In the genomic region with DNA sequence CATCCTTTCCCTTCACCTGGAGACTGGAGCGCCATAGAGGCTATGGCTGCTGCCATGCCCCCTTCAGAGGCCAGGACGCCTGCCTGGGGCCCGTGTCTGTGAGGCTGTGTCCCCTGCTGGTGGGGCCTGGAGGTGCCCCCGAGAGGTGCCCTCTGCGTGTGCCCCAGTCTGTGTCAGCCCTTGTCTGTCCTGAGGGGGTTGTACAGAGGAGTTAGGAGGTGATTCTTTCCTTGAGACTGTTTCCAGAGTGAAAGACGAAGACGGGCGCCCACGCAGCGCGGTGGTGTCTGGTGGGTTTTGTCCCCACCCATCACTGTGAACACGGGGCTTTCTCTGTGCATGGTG, we compare ENCODE assay signal across 1 cellular context.
TF ChIP-seq lines count a peak whose summit lies in the region.

No MANE protein-coding gene starts in this region.

TF ChIP-seq in WTC11, 78 proteins besides CTCF, POLR2A, EP300 and RAD21 (continued from another document):
- TF ChIP-seq, protein P1, sequence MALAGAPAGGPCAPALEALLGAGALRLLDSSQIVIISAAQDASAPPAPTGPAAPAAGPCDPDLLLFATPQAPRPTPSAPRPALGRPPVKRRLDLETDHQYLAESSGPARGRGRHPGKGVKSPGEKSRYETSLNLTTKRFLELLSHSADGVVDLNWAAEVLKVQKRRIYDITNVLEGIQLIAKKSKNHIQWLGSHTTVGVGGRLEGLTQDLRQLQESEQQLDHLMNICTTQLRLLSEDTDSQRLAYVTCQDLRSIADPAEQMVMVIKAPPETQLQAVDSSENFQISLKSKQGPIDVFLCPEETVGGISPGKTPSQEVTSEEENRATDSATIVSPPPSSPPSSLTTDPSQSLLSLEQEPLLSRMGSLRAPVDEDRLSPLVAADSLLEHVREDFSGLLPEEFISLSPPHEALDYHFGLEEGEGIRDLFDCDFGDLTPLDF (CRISPR knock-in tag; IDR thresholded peaks at IDR 0.05): no peak
- no peak for TF ChIP-seq ETV6 (CRISPR knock-in tag; IDR thresholded peaks at IDR 0.05)
- TF ChIP-seq FOXJ3 (CRISPR knock-in tag; IDR thresholded peaks at IDR 0.05; ENCODE audit: borderline replicate concordance): no peak
- TF ChIP-seq, protein P2, sequence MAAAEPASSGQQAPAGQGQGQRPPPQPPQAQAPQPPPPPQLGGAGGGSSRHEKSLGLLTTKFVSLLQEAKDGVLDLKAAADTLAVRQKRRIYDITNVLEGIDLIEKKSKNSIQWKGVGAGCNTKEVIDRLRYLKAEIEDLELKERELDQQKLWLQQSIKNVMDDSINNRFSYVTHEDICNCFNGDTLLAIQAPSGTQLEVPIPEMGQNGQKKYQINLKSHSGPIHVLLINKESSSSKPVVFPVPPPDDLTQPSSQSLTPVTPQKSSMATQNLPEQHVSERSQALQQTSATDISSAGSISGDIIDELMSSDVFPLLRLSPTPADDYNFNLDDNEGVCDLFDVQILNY (CRISPR knock-in tag; IDR thresholded peaks at IDR 0.05): no peak
- TF ChIP-seq KAT7 (CRISPR knock-in tag; IDR thresholded peaks at IDR 0.05; ENCODE audit: borderline replicate concordance): no peak
